ENCODE assay signal across 17 cellular contexts in the genomic region with DNA sequence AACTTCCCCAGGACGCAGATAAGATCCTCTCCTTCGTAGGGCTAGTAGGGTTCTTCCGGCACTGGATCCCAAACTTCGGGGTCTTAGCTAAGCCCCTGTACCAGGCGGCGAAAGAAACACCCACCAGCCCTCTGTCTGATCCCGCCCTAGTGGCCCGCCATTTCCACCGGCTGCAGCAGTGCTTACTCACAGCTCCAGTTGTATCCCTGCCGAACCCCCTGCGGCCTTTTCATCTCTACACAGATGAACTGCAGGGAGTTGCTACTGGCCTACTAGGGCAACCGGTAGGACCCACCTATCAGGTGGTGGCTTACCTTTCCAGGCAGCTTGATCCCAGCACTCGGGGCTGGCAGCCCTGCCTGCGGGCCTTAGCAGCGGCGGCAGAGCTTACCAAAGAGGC.
DNase-seq lines count a peak whose midpoint lies in the region; ATAC-seq and TF ChIP-seq lines count a peak whose summit lies in the region.
"Had no signal": no experiment of that assay in that cellular context is flagged by ENCODE, and none has a peak within 500 bp of the region (broad histone marks: within the 10 kb centered on the region; RNA-seq: fewer than 3 reads in every experiment).

No MANE protein-coding gene starts in this region.

- ATAC-seq in aorta (ENCODE audit: low FRiP score): no peak
- ATAC-seq in GM21515 (IDR thresholded peaks at IDR 0.05; ENCODE audit: unreplicated experiment): no peak

- no peaks in the 10 kb centered on the region for H3K9me3 ChIP-seq in aorta (ENCODE audit: control insufficient read depth, low read length)
- H3K9me3 ChIP-seq: BE2C had no signal

- H3K36me3 ChIP-seq in aorta (ENCODE audit: control insufficient read depth in 1 of 2, insufficient read depth in 2 of 2, low read length in 1 of 2): no peaks in the 10 kb centered on the region
- H3K36me3 ChIP-seq: BE2C had no signal

- no peak for TF ChIP-seq CTCF in GM13976 (IDR thresholded peaks at IDR 0.05; ENCODE audit: borderline replicate concordance, control extremely low read depth, extremely low read depth, insufficient read depth, missing control alignments)

- DNase-seq in Daoy (ENCODE audit: low read depth) (peak; percentile 42), GM13976 (ENCODE audit: low spot score) (peak; percentile 8), mesenteric fat pad (ENCODE audit: low spot score) (peak; percentile 67), aorta (peak; percentile 34 to 35), ecto neural progenitor cell (ENCODE audit: low spot score) (no peak)
- DNase-seq: BE2C; C1 segment of cervical spinal cord; CD4-positive, CD25-positive, alpha-beta regulatory T cell; CD8-positive, alpha-beta memory T cell; COR-L47; DMS 273 treated with DMSO at 0.1 percent for 48 hours; DMS53; DND-41; GM23248; HCEC 1CT had no signal

- no peaks in the 10 kb centered on the region for H3K4me1 ChIP-seq in aorta (ENCODE audit: control insufficient read depth in 1 of 2, insufficient read depth in 2 of 2, low read length in 2 of 2)
- H3K4me1 ChIP-seq: BE2C had no signal

- WGBS in aorta, 2 donors: 96 to 97% methylated on average over 16 of the region's 16 CpGs

- no peak overlapping the region for H3K4me3 ChIP-seq in aorta (ENCODE audit: low read length in 2 of 2)
- H3K4me3 ChIP-seq: GM23248 had no signal

- H3K27ac ChIP-seq in aorta (ENCODE audit: low read depth in 1 of 2, low read length in 2 of 2): no peak overlapping the region
- H3K27ac ChIP-seq: GM23248, HL-60 had no signal

- intact Hi-C loops in aorta (cut with DNase I): no loop called here

- in situ Hi-C loops in GM13976 (cut with MboI; ENCODE audit: low sequenced_read_pairs, unreplicated experiment): no loop called here

- H3K27me3 ChIP-seq in aorta (ENCODE audit: control insufficient read depth in 1 of 2, insufficient read depth in 2 of 2, low read length in 1 of 2): no peaks in the 10 kb centered on the region
- H3K27me3 ChIP-seq: BE2C had no signal
